In the genomic region with DNA sequence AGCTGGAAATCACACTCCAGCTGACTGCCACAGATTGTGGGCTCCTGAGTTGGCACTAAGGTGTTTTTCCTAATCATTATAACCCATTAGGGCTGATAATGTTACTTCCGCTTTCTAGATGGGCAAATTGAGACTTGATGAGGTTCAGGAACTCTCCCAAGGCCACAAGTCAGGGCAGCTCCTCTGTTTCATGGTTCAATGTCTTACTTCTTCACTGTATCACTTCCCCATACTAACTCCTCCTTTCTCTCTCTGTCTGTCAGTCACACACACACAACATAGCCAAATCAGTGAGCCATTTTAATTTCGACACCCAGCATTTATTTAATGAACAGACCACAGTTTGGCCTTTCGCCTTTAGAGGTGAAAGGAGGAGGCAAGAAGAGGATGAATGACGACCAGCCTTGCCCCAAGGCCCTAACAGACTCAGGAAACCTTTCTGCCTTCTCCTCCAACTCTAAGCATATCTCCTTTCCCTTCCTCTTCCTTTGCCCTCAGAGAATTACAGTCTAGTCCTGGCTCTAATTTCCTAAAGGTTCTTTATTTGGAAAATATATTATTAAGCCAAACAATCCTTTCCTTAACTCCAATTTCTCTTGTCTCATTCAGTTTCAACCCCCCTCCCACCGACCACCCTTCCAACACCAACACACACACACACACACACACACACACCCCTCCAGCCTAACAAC, we compare ENCODE assay signal across 9 cellular contexts. TPM values are rescaled to one million over a fixed set of nuclear protein-coding genes. Genes with fewer than 3 reads are reported as not detected.
DNase-seq lines count a peak whose midpoint lies in the region; ATAC-seq, FAIRE-seq and TF ChIP-seq lines count a peak whose summit lies in the region.
"Had no signal": no experiment of that assay in that cellular context is flagged by ENCODE, and none has a peak within 500 bp of the region (broad histone marks: within the 10 kb centered on the region; RNA-seq: fewer than 3 reads in every experiment).

No MANE protein-coding gene starts in this region.

- TF ChIP-seq POLR2A in GM12891 (IDR thresholded peaks at IDR 0.05; ENCODE audit: low read depth, low read length) (no peak), GM12878 (IDR thresholded peaks at IDR 0.05; ENCODE audit: low read depth, low read length) (no peak)

- in situ Hi-C loops in GM12878 (cut with MboI): no loop called here
- in situ Hi-C loops in GM23248 (cut with MboI): no loop called here

- H3K9ac ChIP-seq in GM12878 (ENCODE audit: control insufficient read depth, insufficient read depth, low read length) (no peak overlapping the region), GM23248 (no peak overlapping the region)

- H3K4me2 ChIP-seq in GM12878 (ENCODE audit: control insufficient read depth, insufficient read depth) (peak overlapping the region; percentile 51; the same call in 1 of the 2 replicates), GM23248 (ENCODE audit: unreplicated experiment) (no peak overlapping the region)

- BruUV-seq in GM12878 (replicated peaks; lab: Mats Ljungman, UMichigan): no TSS peak

- CTCF ChIA-PET in GM12878 (lab: Yijun Ruan, JAX): interaction anchor here (0.7 to 1.4 kb wide), 5 partner anchors 8 to 75 kb away, joined by 3 to 7 read pairs (median 3); no protein-coding TSS in a partner anchor

- H4K20me1 ChIP-seq in GM12878 (ENCODE audit: control insufficient read depth, insufficient read depth) (no peaks in the 10 kb centered on the region), GM23248 (ENCODE audit: insufficient read depth) (no peaks in the 10 kb centered on the region)

- POLR2A ChIA-PET in GM12878 (lab: Charles Lee): interaction anchor here (1.0 to 5.2 kb wide), 4 partner anchors 10 to 49 kb away, joined by 3 to 21 read pairs (median 5); no protein-coding TSS in a partner anchor

- TF ChIP-seq EP300 in GM12878 (IDR thresholded peaks at IDR 0.05; ENCODE audit: borderline replicate concordance in 1 of 2, control insufficient read depth in 1 of 2, low read depth in 2 of 2, low read length in 2 of 2): peak; percentile 48 to 57; a peak in 2 of 4 replicates

- H3K4me1 ChIP-seq in GM12878 (ENCODE audit: control insufficient read depth, insufficient read depth, low read length) (peaks cover 17% of the 10 kb centered on the region), GM23248 (ENCODE audit: insufficient read depth) (peaks cover 34% of the 10 kb centered on the region)

- H3K9me2 ChIP-seq in GM23248 (ENCODE audit: insufficient read depth): no peaks in the 10 kb centered on the region

- FAIRE-seq in GM12891 (lab: Jason Lieb, UNC) (peak; percentile 81), GM12878 (lab: Jason Lieb, UNC) (peak; percentile 98)

- no peaks in the 10 kb centered on the region; the same call in 2 of the 3 replicates for H3K9me3 ChIP-seq in GM12878 (replicated peaks; ENCODE audit: control insufficient read depth, insufficient read depth, low read length)
- no peaks in the 10 kb centered on the region for H3K9me3 ChIP-seq in GM23248 (ENCODE audit: low read depth)

- peak overlapping the region; percentile 54 for H3K27ac ChIP-seq in GM12878 (ENCODE audit: control insufficient read depth, insufficient read depth)
- H3K27ac ChIP-seq in GM23248: no peak overlapping the region

- no peak for TF ChIP-seq RAD21 in GM12878 (IDR thresholded peaks at IDR 0.05; ENCODE audit: insufficient read depth, low read depth, low read length)

- RAD21 ChIA-PET in GM12878 (lab: Charles Lee; ENCODE audit: unreplicated experiment): interaction anchor here (0.7 to 2.4 kb wide), 4 partner anchors 12 to 67 kb away, joined by 3 to 14 read pairs (median 4); no protein-coding TSS in a partner anchor

- peak overlapping the region; percentile 65; the same call in 1 of the 2 replicates for H2AFZ ChIP-seq in GM12878 (ENCODE audit: control insufficient read depth, low read depth, low read length)
- H2AFZ ChIP-seq in GM23248: no peak overlapping the region

- no peak for TF ChIP-seq CTCF in GM12878 (IDR thresholded peaks at IDR 0.05 in 2 of 3, conservative IDR thresholded peaks at IDR 0.05 in 1 of 3; ENCODE audit: control insufficient read depth in 2 of 3, extremely low read depth in 1 of 3, insufficient read depth in 1 of 3, low read depth in 3 of 3, low read length in 3 of 3)

- peaks cover 14% of the 10 kb centered on the region; the same call in 1 of the 2 replicates for H3F3A ChIP-seq in GM23248 (ENCODE audit: insufficient read depth)

- peak; percentile 94 for ATAC-seq in GM21528 (IDR thresholded peaks at IDR 0.05; ENCODE audit: low FRiP score, unreplicated experiment)
- peak; percentile 98 for ATAC-seq in HG03521 (IDR thresholded peaks at IDR 0.05; ENCODE audit: unreplicated experiment)
- peak; percentile 100 for ATAC-seq in GM12878

- H3K4me3 ChIP-seq in GM12878: no peak overlapping the region
- no peak overlapping the region for H3K4me3 ChIP-seq in GM23248

- intact Hi-C loops in GM12878 (cut with micrococcal nuclease; ENCODE audit: unreplicated experiment): no loop called here

- H3K27me3 ChIP-seq in GM12878 (replicated peaks in 1 of 2; ENCODE audit: control insufficient read depth in 2 of 2, insufficient read depth in 2 of 2, low read length in 1 of 2) (no peaks in the 10 kb centered on the region), GM23248 (replicated peaks; ENCODE audit: insufficient read depth) (no peaks in the 10 kb centered on the region)

- H3K36me3 ChIP-seq in GM12878 (ENCODE audit: control insufficient read depth in 2 of 2, insufficient read depth in 2 of 2, low read length in 1 of 2) (no peaks in the 10 kb centered on the region), GM23248 (ENCODE audit: low read depth) (no peaks in the 10 kb centered on the region)

- 30% methylated on average over 5 of the region's 5 CpGs for WGBS in GM12878 (ENCODE audit: insufficient coverage, insufficient replicate concordance, low lambda C conversion rate, missing lambda C conversion rate)
- WGBS in GM23248 (ENCODE audit: low coverage in 1 of 2, low lambda C conversion rate in 2 of 2, missing lambda C conversion rate in 2 of 2), 2 experiments: 93 to 98% methylated on average over 5 of the region's 5 CpGs

- no peak for DNase-seq in GM12891 (ENCODE audit: insufficient read length, low spot score)
- DNase-seq in GM12878 (ENCODE audit: low read depth, low spot score): peak; percentile 96
- DNase-seq in stimulated activated CD4-positive, alpha-beta T cell treated with anti-CD3 and anti-CD28 coated beads, Interleukin-15, amount 100 ng/mL, for 24 hours: no peak
- no peak for DNase-seq in stimulated activated CD4-positive, alpha-beta T cell treated with anti-CD3 and anti-CD28 coated beads, Interleukin-4, amount 100 ng/mL, for 24 hours
- no peak for DNase-seq in SHP77 treated with DMSO at 0.1 percent for 48 hours (lab: John Stamatoyannopoulos, UW)
- DNase-seq in GM23248: no peak
- DNase-seq: NCI-H446 treated with DMSO at 0.1 percent for 48 hours had no signal

- no peaks in the 10 kb centered on the region for H3K79me2 ChIP-seq in GM12878 (ENCODE audit: control insufficient read depth, insufficient read depth, low read length)
- H3K79me2 ChIP-seq in GM23248 (ENCODE audit: insufficient read depth): no peaks in the 10 kb centered on the region

- SMC1A ChIA-PET in GM12878 (lab: Charles Lee; ENCODE audit: uncharacterized antibody, unreplicated experiment): interaction anchor here (0.7 to 2.5 kb wide), 9 partner anchors 8 to 57 kb away, joined by 3 to 12 read pairs (median 4); no protein-coding TSS in a partner anchor

TF ChIP-seq in GM12891, 5 proteins besides CTCF, POLR2A, EP300 and RAD21:
- TF ChIP-seq TAF1 (IDR thresholded peaks at IDR 0.05; ENCODE audit: low read depth, low read length): no peak
- TF ChIP-seq PAX5 (IDR thresholded peaks at IDR 0.05; ENCODE audit: insufficient read depth, low read length, severe bottlenecking): peak; percentile 37
- peak; percentile 96 for TF ChIP-seq SPI1 (IDR thresholded peaks at IDR 0.05; ENCODE audit: low read depth, low read length)

TF ChIP-seq in GM12878, 131 proteins besides CTCF, POLR2A, EP300 and RAD21 (continues in another document):
- TF ChIP-seq BHLHE40 (IDR thresholded peaks at IDR 0.05; ENCODE audit: borderline replicate concordance in 1 of 2, low read depth in 2 of 2, low read length in 1 of 2): peak; percentile 18 to 38; a peak in 1 of 4 replicates
- TF ChIP-seq EED (IDR thresholded peaks at IDR 0.05; ENCODE audit: low read depth): peak; percentile 88
- no peak for TF ChIP-seq CBFB (IDR thresholded peaks at IDR 0.05; ENCODE audit: low read depth)
- peak; percentile 58; the same call in 1 of the 2 replicates for TF ChIP-seq HDGF (IDR thresholded peaks at IDR 0.05)
- TF ChIP-seq, protein P1, sequence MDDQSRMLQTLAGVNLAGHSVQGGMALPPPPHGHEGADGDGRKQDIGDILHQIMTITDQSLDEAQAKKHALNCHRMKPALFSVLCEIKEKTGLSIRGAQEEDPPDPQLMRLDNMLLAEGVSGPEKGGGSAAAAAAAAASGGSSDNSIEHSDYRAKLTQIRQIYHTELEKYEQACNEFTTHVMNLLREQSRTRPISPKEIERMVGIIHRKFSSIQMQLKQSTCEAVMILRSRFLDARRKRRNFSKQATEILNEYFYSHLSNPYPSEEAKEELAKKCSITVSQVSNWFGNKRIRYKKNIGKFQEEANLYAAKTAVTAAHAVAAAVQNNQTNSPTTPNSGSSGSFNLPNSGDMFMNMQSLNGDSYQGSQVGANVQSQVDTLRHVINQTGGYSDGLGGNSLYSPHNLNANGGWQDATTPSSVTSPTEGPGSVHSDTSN (IDR thresholded peaks at IDR 0.05; ENCODE audit: insufficient replicate concordance, low read depth, low read length): peak; percentile 91
- peak; percentile 93; the same call in 1 of the 2 replicates for TF ChIP-seq DPF2 (IDR thresholded peaks at IDR 0.05)

RNA-seq across cellular contexts. Expression of a gene that starts 18.0 kb away (rescaled TPM):
- 107 TPM for polyA plus RNA-seq in GM12891 (2012; ENCODE audit: low read depth, missing spikeins)
- total RNA-seq in GM12878 (2013; cell fraction: nucleolus; rRNA removed): 317 and 349 TPM in 2 replicates
- total RNA-seq in GM12878 (2014; rRNA removed) (144 and 153 TPM in 2 replicates), GM12878 (2014; rRNA removed; fragmentation: Illumina TruSeq; extraction: Trizol) (111 and 116 TPM in 2 replicates), GM12878 (2021) (163 and 164 TPM in 2 replicates)
- 44.2 TPM for polyA plus RNA-seq in GM12878 (2011; ENCODE audit: low read depth)
- polyA plus RNA-seq in GM12878 (2011; rRNA removed) (106 and 147 TPM in 2 replicates), GM12878 (2014; fragmentation: Illumina TruSeq; extraction: Trizol) (82.8 and 140 TPM in 2 replicates), GM12878 (2014; fragmentation: Nextera tagmentation; extraction: Ambion mirVana) (10 to 100 TPM; 13.8 to 16.6 TPM), GM12878 (2014; rRNA removed) (153 and 156 TPM in 2 replicates), GM12878 (2016; fragmentation: Nextera tagmentation; extraction: Ambion mirVana) (10 to 100 TPM; 69.6 to 79.5 TPM), GM23248 (2016; fragmentation: Nextera tagmentation; extraction: Ambion mirVana) (0.54 and 0.75 TPM in 2 replicates)
- 186 and 209 TPM in 2 replicates for polyA plus RNA-seq in GM12878 (2011; cell fraction: cytosol; rRNA removed)
- polyA plus RNA-seq in GM12878 (2011; cell fraction: nucleus; rRNA removed): 205 and 241 TPM in 2 replicates
- polyA plus RNA-seq in GM12878 (2012): 65.1 and 86.6 TPM in 2 replicates
- 194 and 283 TPM in 2 replicates for polyA minus RNA-seq in GM12878 (2011; rRNA and poly(A)+ RNA removed)
- polyA minus RNA-seq in GM12878 (2011; cell fraction: cytosol; rRNA and poly(A)+ RNA removed): 61.2 and 66.6 TPM in 2 replicates
- polyA minus RNA-seq in GM12878 (2011; cell fraction: nucleus; rRNA and poly(A)+ RNA removed): 99.3 and 141 TPM in 2 replicates
- 0.38 and 0.54 TPM in 2 replicates for total RNA-seq in GM23248 (2014; rRNA removed; shearing (Covaris generic))

Comparison
In these comparisons a context has a peak if more than half of its experiments do, and no peak if none do; other contexts are left out.
1. RNA of a gene that starts 18.0 kb away (total RNA-seq): 111 to 349 TPM in GM12878; 0.38 to 0.54 TPM in GM23248; every median in the first group is over 10 times any median in the second.
2. Peak in every context shown above with its lines, with median percentiles within 50 percentile points of each other: ATAC-seq.